ENCODE assay signal across 12 cellular contexts in genomic region chr22:40638261-40638660, GRCh38. TPM values are rescaled to one million over a fixed set of nuclear protein-coding genes. Genes with fewer than 3 reads are reported as not detected.
DNase-seq lines count a peak whose midpoint lies in the region; ATAC-seq and TF ChIP-seq lines count a peak whose summit lies in the region.
"Had no signal": no experiment of that assay in that cellular context is flagged by ENCODE, and none has a peak within 500 bp of the region (broad histone marks: within the 10 kb centered on the region; RNA-seq: fewer than 3 reads in every experiment).

No MANE protein-coding gene starts in this region.

- H3K27ac ChIP-seq in BLaER1 treated with 17β-estradiol and CSF1 and Interleukin-3, amounts not matched to agents 10 nM and 100 nM, result peak overlapping the region in 4 of 11 experiments; percentile 11 to 86 (median 54); a peak in 4 of 22 replicates
- no peak overlapping the region for H3K27ac ChIP-seq in neural cell (ENCODE audit: low read length)
- H3K27ac ChIP-seq: C4-2B had no signal

- no peaks in the 10 kb centered on the region for H3K27me3 ChIP-seq in BLaER1 treated with 17β-estradiol and CSF1 and Interleukin-3, amounts not matched to agents 10 nM and 100 nM
- no peaks in the 10 kb centered on the region for H3K27me3 ChIP-seq in neural cell (ENCODE audit: insufficient read depth, low read depth, low read length)

- peak; percentile 48 for DNase-seq in activated CD8-positive, alpha-beta memory T cell treated with anti-CD3 and anti-CD28 coated beads, Interleukin-2, amount 50 U/mL, for 48 hours
- DNase-seq: H7, NCI-H2029 treated with DMSO at 0.1 percent for 48 hours, NCI-H774 had no signal

- H3K4me3 ChIP-seq in BLaER1 treated with 17β-estradiol and CSF1 and Interleukin-3, amounts not matched to agents 10 nM and 100 nM, result peak overlapping the region in 7 of 10 experiments; percentile 74 to 98 (median 82); a peak in 8 of 20 replicates
- peak overlapping the region; percentile 78 for H3K4me3 ChIP-seq in neural cell (ENCODE audit: low read length)

- no peaks in the 10 kb centered on the region for H3K9me2 ChIP-seq in neural cell (ENCODE audit: insufficient read depth, low read length)

- H4K20me1 ChIP-seq in BLaER1 treated with 17β-estradiol and CSF1 and Interleukin-3, amounts not matched to agents 10 nM and 100 nM, result peaks cover 24 to 30% (median 26%) of the 10 kb centered on the region in 11 experiments; a peak in 20 of 22 replicates
- no peaks in the 10 kb centered on the region for H4K20me1 ChIP-seq in neural cell (ENCODE audit: insufficient read depth)

- no peak overlapping the region for H2AFZ ChIP-seq in neural cell (ENCODE audit: low read depth, low read length)

- H3K36me3 ChIP-seq in BLaER1 treated with 17β-estradiol and CSF1 and Interleukin-3, amounts not matched to agents 10 nM and 100 nM, result peaks cover 0 to 7% (median 0%) of the 10 kb centered on the region in 11 experiments; a peak in 1 of 22 replicates
- H3K36me3 ChIP-seq in ES-I3 (ENCODE audit: insufficient read depth, low read length) (no peaks in the 10 kb centered on the region), neural cell (ENCODE audit: insufficient read depth, low read length) (no peaks in the 10 kb centered on the region)

- TF ChIP-seq CTCF in neural cell (IDR thresholded peaks at IDR 0.05; ENCODE audit: poor library complexity, severe bottlenecking), result no peak

- no peak for TF ChIP-seq EP300 in neural cell (conservative IDR thresholded peaks at IDR 0.05; ENCODE audit: poor library complexity, severe bottlenecking)

- no peaks in the 10 kb centered on the region for H3K9me3 ChIP-seq in BLaER1 treated with 17β-estradiol and CSF1 and Interleukin-3, amounts not matched to agents 10 nM and 100 nM (replicated peaks in 1 of 11)
- H3K9me3 ChIP-seq in ES-I3 (ENCODE audit: control insufficient read depth, insufficient read depth, low read length) (no peaks in the 10 kb centered on the region), neural cell (ENCODE audit: low read length) (no peaks in the 10 kb centered on the region)

- TF ChIP-seq RAD21 in neural cell (conservative IDR thresholded peaks at IDR 0.05), result no peak

- peaks cover 23 to 34% (median 30%) of the 10 kb centered on the region in 10 experiments for H3K4me1 ChIP-seq in BLaER1 treated with 17β-estradiol and CSF1 and Interleukin-3, amounts not matched to agents 10 nM and 100 nM
- peaks cover 8% of the 10 kb centered on the region; the same call in 1 of the 2 replicates for H3K4me1 ChIP-seq in ES-I3 (ENCODE audit: insufficient read depth, low read length)

- peak overlapping the region in 3 of 11 experiments; percentile 88 to 92 (median 89); a peak in 3 of 22 replicates for H3K9ac ChIP-seq in BLaER1 treated with 17β-estradiol and CSF1 and Interleukin-3, amounts not matched to agents 10 nM and 100 nM
- H3K9ac ChIP-seq in ES-I3 (ENCODE audit: low read depth, low read length) (peak overlapping the region; percentile 70; the same call in 1 of the 2 replicates), neural cell (ENCODE audit: low read length) (no peak overlapping the region)

- H3F3A ChIP-seq in neural cell (ENCODE audit: insufficient read depth, low read length, poor library complexity, severe bottlenecking), result no peaks in the 10 kb centered on the region

- H3K79me2 ChIP-seq in neural cell (replicated peaks; ENCODE audit: insufficient read depth, low read length), result peaks cover 26% of the 10 kb centered on the region

- ATAC-seq in HG02610 (IDR thresholded peaks at IDR 0.05; ENCODE audit: unreplicated experiment), result no peak
- no peak for ATAC-seq in GM18517 (IDR thresholded peaks at IDR 0.05; ENCODE audit: unreplicated experiment)
- ATAC-seq in HG02642 (IDR thresholded peaks at IDR 0.05; ENCODE audit: poor library complexity, unreplicated experiment), result no peak

- peak overlapping the region; percentile 68 to 95 (median 90) for H3K4me2 ChIP-seq in BLaER1 treated with 17β-estradiol and CSF1 and Interleukin-3, amounts not matched to agents 10 nM and 100 nM
- H3K4me2 ChIP-seq in neural cell (ENCODE audit: low read length), result no peak overlapping the region

TF ChIP-seq in neural cell, 6 proteins besides CTCF, POLR2A, EP300 and RAD21:
- TF ChIP-seq EZH2 (IDR thresholded peaks at IDR 0.05; ENCODE audit: borderline replicate concordance, insufficient read depth, low read length, poor library complexity, severe bottlenecking) (no peak), TAF1 (IDR thresholded peaks at IDR 0.05; ENCODE audit: low read depth) (no peak), POLR2AphosphoS5 (IDR thresholded peaks at IDR 0.05) (no peak), MXI1 (conservative IDR thresholded peaks at IDR 0.05; ENCODE audit: poor library complexity, severe bottlenecking) (no peak)

RNA-seq across cellular contexts. Expression of gene MRTFA, which starts 1.7 kb away (rescaled TPM):
- 19.3 and 25.6 TPM in 2 replicates for polyA plus RNA-seq in neural cell
- 54.3 and 57.4 TPM in 2 replicates for polyA minus RNA-seq in neural cell

RNA-seq across cellular contexts. Expression of gene MCHR1, which starts 41.0 kb away (rescaled TPM):
- polyA plus RNA-seq in neural cell, result 2.6 and 2.9 TPM in 2 replicates
- 3.4 and 3.9 TPM in 2 replicates for polyA minus RNA-seq in neural cell
- polyA plus RNA-seq: aorta had no signal
